1 cellular context compared by ENCODE assay signal in the genomic region with DNA sequence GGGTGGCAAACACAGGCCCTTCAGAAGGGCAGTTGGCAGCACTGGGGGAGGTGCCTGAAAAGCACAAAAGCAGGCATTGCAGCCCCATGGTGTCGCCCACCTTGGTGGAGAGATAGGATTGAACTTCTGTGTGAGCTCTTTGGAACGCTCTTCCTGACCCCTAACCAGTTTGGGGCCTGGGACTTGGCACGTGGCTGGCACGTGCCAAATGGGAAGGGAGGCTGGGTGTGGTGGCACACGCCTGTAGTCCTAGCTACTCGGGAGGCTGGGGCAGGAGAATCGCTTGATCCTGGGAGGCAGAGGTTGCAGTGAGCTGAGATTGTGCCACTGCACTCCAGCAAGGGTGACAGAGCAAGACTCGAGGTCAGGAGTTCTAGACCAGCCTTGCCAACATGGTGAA.
TF ChIP-seq lines count a peak whose summit lies in the region.

No MANE protein-coding gene starts in this region.

TF ChIP-seq in HEK293, 187 proteins besides CTCF, POLR2A, EP300 and RAD21 (continued from another document):
- TF ChIP-seq, protein P1, sequence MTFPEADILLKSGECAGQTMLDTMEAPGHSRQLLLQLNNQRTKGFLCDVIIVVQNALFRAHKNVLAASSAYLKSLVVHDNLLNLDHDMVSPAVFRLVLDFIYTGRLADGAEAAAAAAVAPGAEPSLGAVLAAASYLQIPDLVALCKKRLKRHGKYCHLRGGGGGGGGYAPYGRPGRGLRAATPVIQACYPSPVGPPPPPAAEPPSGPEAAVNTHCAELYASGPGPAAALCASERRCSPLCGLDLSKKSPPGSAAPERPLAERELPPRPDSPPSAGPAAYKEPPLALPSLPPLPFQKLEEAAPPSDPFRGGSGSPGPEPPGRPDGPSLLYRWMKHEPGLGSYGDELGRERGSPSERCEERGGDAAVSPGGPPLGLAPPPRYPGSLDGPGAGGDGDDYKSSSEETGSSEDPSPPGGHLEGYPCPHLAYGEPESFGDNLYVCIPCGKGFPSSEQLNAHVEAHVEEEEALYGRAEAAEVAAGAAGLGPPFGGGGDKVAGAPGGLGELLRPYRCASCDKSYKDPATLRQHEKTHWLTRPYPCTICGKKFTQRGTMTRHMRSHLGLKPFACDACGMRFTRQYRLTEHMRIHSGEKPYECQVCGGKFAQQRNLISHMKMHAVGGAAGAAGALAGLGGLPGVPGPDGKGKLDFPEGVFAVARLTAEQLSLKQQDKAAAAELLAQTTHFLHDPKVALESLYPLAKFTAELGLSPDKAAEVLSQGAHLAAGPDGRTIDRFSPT (tag by site-specific recombination; IDR thresholded peaks at IDR 0.05): peak; percentile 55; the same call in 1 of the 2 replicates
- peak; percentile 16; the same call in 1 of the 2 replicates for TF ChIP-seq ZBTB48 (tag by site-specific recombination; IDR thresholded peaks at IDR 0.05)
